Comparison of ENCODE assay signal across 3 cellular contexts in genomic region chr13:99808786-99809185, GRCh38.
"Had no signal": no experiment of that assay in that cellular context is flagged by ENCODE, and none has a peak within 500 bp of the region (broad histone marks: within the 10 kb centered on the region; RNA-seq: fewer than 3 reads in every experiment).

No MANE protein-coding gene starts in this region.

- DNase-seq: GDM1, GF-D8 had no signal

- H3K4me3 ChIP-seq: GM12878 had no signal
